In the genomic region with DNA sequence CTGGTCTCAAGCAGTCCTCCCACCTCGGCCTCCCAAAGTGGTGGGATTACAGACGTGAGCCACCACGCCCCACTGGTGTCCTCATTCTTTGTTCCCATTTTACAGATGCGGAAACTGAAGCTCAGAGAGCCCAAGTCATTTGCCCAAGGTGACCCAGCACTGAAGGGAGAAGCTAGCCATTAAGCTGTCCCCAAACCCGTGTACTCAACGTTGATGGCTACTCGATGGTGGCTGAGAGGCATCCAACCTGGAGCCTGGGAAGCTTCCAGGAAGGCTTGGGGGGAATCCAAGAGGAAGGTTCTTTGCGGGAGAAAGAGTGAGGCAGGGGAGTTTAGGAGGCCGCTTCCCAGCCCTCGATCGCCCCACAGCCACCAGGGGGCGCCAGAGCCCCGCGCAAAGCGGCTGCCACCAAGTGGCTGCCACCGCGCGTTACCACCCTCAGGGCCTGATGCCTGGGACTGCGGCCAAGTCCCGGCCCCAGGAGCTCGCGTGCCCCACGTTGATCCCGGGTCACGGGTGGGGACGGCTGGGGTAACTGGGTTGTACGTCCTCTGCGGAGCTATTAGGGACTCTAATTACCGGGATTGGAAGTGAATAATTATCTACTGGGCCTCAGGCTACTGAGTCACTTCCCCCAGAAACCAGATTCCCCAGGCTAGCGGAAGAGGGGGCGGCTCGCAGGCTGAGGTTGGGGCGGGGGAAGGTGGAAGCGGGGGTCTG, we compare ENCODE assay signal across 1 cellular context.
A peak's percentile ranks its signal among the peaks of the same experiment; 100 is the strongest.
TF ChIP-seq lines count a peak whose summit lies in the region.

No MANE protein-coding gene starts in this region.

TF ChIP-seq in K562, 482 proteins besides CTCF, POLR2A, EP300 and RAD21 (continued from another document and continues in another):
- no peak for TF ChIP-seq ZNF79 (CRISPR knock-in tag; IDR thresholded peaks at IDR 0.05; ENCODE audit: low read depth)
- TF ChIP-seq NRF1 (conservative IDR thresholded peaks at IDR 0.05 in 1 of 2, IDR thresholded peaks at IDR 0.05 in 1 of 2), result no peak
- TF ChIP-seq SIX5 (IDR thresholded peaks at IDR 0.05; ENCODE audit: borderline replicate concordance in 1 of 2, insufficient read depth in 1 of 2, low read depth in 1 of 2, low read length in 2 of 2), result no peak
- no peak for TF ChIP-seq FOXK2 (conservative IDR thresholded peaks at IDR 0.05 in 1 of 2, IDR thresholded peaks at IDR 0.05 in 1 of 2; ENCODE audit: low read depth in 2 of 2)
- peak; percentile 100 for TF ChIP-seq SMARCA5 (IDR thresholded peaks at IDR 0.05)
- TF ChIP-seq RBM25 (IDR thresholded peaks at IDR 0.05; ENCODE audit: low read depth, low read length, severe bottlenecking), result peak; percentile 91
- TF ChIP-seq, protein P1, sequence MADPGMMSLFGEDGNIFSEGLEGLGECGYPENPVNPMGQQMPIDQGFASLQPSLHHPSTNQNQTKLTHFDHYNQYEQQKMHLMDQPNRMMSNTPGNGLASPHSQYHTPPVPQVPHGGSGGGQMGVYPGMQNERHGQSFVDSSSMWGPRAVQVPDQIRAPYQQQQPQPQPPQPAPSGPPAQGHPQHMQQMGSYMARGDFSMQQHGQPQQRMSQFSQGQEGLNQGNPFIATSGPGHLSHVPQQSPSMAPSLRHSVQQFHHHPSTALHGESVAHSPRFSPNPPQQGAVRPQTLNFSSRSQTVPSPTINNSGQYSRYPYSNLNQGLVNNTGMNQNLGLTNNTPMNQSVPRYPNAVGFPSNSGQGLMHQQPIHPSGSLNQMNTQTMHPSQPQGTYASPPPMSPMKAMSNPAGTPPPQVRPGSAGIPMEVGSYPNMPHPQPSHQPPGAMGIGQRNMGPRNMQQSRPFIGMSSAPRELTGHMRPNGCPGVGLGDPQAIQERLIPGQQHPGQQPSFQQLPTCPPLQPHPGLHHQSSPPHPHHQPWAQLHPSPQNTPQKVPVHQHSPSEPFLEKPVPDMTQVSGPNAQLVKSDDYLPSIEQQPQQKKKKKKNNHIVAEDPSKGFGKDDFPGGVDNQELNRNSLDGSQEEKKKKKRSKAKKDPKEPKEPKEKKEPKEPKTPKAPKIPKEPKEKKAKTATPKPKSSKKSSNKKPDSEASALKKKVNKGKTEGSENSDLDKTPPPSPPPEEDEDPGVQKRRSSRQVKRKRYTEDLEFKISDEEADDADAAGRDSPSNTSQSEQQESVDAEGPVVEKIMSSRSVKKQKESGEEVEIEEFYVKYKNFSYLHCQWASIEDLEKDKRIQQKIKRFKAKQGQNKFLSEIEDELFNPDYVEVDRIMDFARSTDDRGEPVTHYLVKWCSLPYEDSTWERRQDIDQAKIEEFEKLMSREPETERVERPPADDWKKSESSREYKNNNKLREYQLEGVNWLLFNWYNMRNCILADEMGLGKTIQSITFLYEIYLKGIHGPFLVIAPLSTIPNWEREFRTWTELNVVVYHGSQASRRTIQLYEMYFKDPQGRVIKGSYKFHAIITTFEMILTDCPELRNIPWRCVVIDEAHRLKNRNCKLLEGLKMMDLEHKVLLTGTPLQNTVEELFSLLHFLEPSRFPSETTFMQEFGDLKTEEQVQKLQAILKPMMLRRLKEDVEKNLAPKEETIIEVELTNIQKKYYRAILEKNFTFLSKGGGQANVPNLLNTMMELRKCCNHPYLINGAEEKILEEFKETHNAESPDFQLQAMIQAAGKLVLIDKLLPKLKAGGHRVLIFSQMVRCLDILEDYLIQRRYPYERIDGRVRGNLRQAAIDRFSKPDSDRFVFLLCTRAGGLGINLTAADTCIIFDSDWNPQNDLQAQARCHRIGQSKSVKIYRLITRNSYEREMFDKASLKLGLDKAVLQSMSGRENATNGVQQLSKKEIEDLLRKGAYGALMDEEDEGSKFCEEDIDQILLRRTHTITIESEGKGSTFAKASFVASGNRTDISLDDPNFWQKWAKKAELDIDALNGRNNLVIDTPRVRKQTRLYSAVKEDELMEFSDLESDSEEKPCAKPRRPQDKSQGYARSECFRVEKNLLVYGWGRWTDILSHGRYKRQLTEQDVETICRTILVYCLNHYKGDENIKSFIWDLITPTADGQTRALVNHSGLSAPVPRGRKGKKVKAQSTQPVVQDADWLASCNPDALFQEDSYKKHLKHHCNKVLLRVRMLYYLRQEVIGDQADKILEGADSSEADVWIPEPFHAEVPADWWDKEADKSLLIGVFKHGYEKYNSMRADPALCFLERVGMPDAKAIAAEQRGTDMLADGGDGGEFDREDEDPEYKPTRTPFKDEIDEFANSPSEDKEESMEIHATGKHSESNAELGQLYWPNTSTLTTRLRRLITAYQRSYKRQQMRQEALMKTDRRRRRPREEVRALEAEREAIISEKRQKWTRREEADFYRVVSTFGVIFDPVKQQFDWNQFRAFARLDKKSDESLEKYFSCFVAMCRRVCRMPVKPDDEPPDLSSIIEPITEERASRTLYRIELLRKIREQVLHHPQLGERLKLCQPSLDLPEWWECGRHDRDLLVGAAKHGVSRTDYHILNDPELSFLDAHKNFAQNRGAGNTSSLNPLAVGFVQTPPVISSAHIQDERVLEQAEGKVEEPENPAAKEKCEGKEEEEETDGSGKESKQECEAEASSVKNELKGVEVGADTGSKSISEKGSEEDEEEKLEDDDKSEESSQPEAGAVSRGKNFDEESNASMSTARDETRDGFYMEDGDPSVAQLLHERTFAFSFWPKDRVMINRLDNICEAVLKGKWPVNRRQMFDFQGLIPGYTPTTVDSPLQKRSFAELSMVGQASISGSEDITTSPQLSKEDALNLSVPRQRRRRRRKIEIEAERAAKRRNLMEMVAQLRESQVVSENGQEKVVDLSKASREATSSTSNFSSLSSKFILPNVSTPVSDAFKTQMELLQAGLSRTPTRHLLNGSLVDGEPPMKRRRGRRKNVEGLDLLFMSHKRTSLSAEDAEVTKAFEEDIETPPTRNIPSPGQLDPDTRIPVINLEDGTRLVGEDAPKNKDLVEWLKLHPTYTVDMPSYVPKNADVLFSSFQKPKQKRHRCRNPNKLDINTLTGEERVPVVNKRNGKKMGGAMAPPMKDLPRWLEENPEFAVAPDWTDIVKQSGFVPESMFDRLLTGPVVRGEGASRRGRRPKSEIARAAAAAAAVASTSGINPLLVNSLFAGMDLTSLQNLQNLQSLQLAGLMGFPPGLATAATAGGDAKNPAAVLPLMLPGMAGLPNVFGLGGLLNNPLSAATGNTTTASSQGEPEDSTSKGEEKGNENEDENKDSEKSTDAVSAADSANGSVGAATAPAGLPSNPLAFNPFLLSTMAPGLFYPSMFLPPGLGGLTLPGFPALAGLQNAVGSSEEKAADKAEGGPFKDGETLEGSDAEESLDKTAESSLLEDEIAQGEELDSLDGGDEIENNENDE (IDR thresholded peaks at IDR 0.05; ENCODE audit: low read depth, low read length), result no peak
- TF ChIP-seq GTF2A2 (tag; IDR thresholded peaks at IDR 0.05), result no peak
- no peak for TF ChIP-seq CEBPG (CRISPR knock-in tag; IDR thresholded peaks at IDR 0.05)
- no peak for TF ChIP-seq CEBPG (tag; conservative IDR thresholded peaks at IDR 0.05 in 1 of 2, IDR thresholded peaks at IDR 0.05 in 1 of 2)
- no peak for TF ChIP-seq MCM2 (IDR thresholded peaks at IDR 0.05; ENCODE audit: low read depth)
- TF ChIP-seq U2AF2 (optimal IDR thresholded peaks at IDR 0.05; ENCODE audit: low read depth, low read length), result no peak
- TF ChIP-seq NR4A1 (CRISPR knock-in tag; IDR thresholded peaks at IDR 0.05), result no peak
- TF ChIP-seq NR4A1 (tag; IDR thresholded peaks at IDR 0.05), result no peak
- 0 out of 2 replicates have a peak, but pooled peaks have one; percentile 38 for TF ChIP-seq ZBED1 (IDR thresholded peaks at IDR 0.05)
- TF ChIP-seq XRCC4 (IDR thresholded peaks at IDR 0.05; ENCODE audit: extremely low read depth, insufficient read depth, insufficient read length), result no peak
- TF ChIP-seq, protein P2, sequence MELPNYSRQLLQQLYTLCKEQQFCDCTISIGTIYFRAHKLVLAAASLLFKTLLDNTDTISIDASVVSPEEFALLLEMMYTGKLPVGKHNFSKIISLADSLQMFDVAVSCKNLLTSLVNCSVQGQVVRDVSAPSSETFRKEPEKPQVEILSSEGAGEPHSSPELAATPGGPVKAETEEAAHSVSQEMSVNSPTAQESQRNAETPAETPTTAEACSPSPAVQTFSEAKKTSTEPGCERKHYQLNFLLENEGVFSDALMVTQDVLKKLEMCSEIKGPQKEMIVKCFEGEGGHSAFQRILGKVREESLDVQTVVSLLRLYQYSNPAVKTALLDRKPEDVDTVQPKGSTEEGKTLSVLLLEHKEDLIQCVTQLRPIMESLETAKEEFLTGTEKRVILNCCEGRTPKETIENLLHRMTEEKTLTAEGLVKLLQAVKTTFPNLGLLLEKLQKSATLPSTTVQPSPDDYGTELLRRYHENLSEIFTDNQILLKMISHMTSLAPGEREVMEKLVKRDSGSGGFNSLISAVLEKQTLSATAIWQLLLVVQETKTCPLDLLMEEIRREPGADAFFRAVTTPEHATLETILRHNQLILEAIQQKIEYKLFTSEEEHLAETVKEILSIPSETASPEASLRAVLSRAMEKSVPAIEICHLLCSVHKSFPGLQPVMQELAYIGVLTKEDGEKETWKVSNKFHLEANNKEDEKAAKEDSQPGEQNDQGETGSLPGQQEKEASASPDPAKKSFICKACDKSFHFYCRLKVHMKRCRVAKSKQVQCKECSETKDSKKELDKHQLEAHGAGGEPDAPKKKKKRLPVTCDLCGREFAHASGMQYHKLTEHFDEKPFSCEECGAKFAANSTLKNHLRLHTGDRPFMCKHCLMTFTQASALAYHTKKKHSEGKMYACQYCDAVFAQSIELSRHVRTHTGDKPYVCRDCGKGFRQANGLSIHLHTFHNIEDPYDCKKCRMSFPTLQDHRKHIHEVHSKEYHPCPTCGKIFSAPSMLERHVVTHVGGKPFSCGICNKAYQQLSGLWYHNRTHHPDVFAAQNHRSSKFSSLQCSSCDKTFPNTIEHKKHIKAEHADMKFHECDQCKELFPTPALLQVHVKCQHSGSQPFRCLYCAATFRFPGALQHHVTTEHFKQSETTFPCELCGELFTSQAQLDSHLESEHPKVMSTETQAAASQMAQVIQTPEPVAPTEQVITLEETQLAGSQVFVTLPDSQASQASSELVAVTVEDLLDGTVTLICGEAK (IDR thresholded peaks at IDR 0.05), result no peak
- TF ChIP-seq, protein P2 (CRISPR knock-in tag; IDR thresholded peaks at IDR 0.05), result no peak
- TF ChIP-seq HDAC2 (IDR thresholded peaks at IDR 0.05), result peak; percentile 98
- no peak for TF ChIP-seq POLR2AphosphoS2 (IDR thresholded peaks at IDR 0.05; ENCODE audit: low read length)
- TF ChIP-seq ZNF408 (CRISPR knock-in tag; IDR thresholded peaks at IDR 0.05; ENCODE audit: low read depth), result no peak
- TF ChIP-seq DNMT1 (IDR thresholded peaks at IDR 0.05), result no peak
- no peak for TF ChIP-seq MAFF (IDR thresholded peaks at IDR 0.05; ENCODE audit: low read length)
- TF ChIP-seq BACH1 (tag; IDR thresholded peaks at IDR 0.05), result no peak
- no peak for TF ChIP-seq ZNF311 (CRISPR knock-in tag; IDR thresholded peaks at IDR 0.05)
- TF ChIP-seq, protein P3, sequence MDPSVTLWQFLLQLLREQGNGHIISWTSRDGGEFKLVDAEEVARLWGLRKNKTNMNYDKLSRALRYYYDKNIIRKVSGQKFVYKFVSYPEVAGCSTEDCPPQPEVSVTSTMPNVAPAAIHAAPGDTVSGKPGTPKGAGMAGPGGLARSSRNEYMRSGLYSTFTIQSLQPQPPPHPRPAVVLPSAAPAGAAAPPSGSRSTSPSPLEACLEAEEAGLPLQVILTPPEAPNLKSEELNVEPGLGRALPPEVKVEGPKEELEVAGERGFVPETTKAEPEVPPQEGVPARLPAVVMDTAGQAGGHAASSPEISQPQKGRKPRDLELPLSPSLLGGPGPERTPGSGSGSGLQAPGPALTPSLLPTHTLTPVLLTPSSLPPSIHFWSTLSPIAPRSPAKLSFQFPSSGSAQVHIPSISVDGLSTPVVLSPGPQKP (CRISPR knock-in tag; IDR thresholded peaks at IDR 0.05), result no peak
- TF ChIP-seq, protein P4, sequence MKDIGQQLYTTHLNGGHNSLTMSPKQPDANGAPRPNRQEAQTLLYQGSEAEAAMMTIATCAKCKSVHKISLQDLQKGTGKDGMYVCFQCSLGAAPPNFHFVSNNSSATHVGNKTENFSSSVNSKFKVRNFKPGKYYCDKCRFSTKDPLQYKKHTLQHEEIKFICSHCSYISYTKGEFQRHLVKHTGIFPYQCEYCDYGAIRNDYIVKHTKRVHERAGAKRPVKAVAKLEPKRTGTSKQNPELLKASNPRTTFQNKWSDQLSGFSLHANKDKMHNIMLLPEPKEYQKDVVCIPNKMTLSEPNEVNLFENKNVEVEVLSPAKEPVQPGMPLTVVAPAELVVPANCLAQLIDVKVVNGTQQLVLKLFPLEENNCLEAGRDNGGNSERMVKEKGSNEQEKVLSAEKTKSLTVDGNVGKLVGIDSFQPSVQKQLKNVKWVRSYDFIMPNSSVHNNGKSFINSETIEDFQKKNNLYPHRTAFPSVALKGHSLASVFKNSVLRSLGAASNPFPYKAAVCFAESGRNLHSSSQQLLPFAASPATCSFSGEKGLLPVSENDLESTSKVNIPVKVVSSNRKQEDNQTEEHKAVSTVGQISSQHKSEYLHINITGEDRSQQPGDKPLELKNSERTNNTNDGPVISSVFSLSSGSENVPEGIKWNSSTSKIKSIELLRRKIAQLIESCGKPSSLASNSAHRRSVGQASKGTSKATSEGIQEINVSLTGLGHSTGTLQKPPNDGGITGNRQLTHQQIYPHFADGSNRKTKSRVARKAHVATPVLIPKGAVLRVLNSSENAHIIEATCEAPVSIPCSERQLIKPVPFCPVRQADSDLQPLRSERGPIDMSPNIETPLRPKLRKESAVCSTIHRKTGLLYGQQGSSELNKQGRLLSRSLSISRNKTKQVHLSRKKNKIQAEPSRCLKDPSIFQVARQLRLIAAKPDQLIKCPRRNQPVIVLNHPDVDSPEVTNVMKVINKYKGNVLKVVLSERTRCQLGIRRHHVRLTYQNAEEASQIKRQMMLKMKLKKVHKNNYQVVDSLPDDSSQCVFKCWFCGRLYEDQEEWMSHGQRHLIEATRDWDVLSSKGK (CRISPR knock-in tag; IDR thresholded peaks at IDR 0.05), result no peak
- no peak for TF ChIP-seq CCAR2 (IDR thresholded peaks at IDR 0.05; ENCODE audit: low read depth, low read length)
